Comparison of ENCODE assay signal across 8 cellular contexts in genomic region chr12:122983789-122984515, GRCh38. TPM values are rescaled to one million over a fixed set of nuclear protein-coding genes. Genes with fewer than 3 reads are reported as not detected.
DNase-seq lines count a peak whose midpoint lies in the region; ATAC-seq, FAIRE-seq and TF ChIP-seq lines count a peak whose summit lies in the region.
"Had no signal": no experiment of that assay in that cellular context is flagged by ENCODE, and none has a peak within 500 bp of the region (broad histone marks: within the 10 kb centered on the region; RNA-seq: fewer than 3 reads in every experiment).

No MANE protein-coding gene starts in this region.

- intact Hi-C loops in activated CD8-positive, alpha-beta T cell treated with anti-CD3 and anti-CD28 coated beads for 36 hours (cut with micrococcal nuclease) = no loop called here
- intact Hi-C loops in kidney (cut with DNase I) (no loop called here), spleen (cut with DNase I; ENCODE audit: low total_unique reads) (loop anchor here (5.0 to 10.0 kb wide), 2 partner anchors 161 to 248 kb away; partner anchors contain the start of genes MPHOSPH9 and MTRFR)

- H3K27ac Mint-ChIP-seq in activated CD8-positive, alpha-beta T cell treated with anti-CD3 and anti-CD28 coated beads for 36 hours = peak overlapping the region; percentile 85

- POLR2A ChIA-PET in activated CD8-positive, alpha-beta T cell treated with anti-CD3 and anti-CD28 coated beads for 36 hours (lab: Charles Lee) = interaction anchor here (1.0 to 1.2 kb wide), 2 partner anchors 9 to 10 kb away, joined by 4 read pairs; partner anchors contain the start of gene OGFOD2

- peak overlapping the region in 1 of 2 donors; percentile 9 for H3K9ac ChIP-seq in kidney (ENCODE audit: low read length in 2 of 2)

- DNase-seq in HuH-7 (ENCODE audit: low spot score) = peak; percentile 46
- DNase-seq in activated CD8-positive, alpha-beta T cell treated with anti-CD3 and anti-CD28 coated beads for 36 hours = no peak
- peak; percentile 72 for DNase-seq in kidney
- no peak for DNase-seq in spleen
- DNase-seq in SIG-M5 treated with dmso at 0.1 percent for 504 hours (lab: John Stamatoyannopoulos, UW; ENCODE audit: unreplicated experiment) = no peak
- DNase-seq: erythroblast had no signal

- peaks cover 40% of the 10 kb centered on the region for H3K4me1 Mint-ChIP-seq in activated CD8-positive, alpha-beta T cell treated with anti-CD3 and anti-CD28 coated beads for 36 hours (ENCODE audit: low read depth)

- peaks cover 4% of the 10 kb centered on the region in 2 donors for H3K36me3 ChIP-seq in kidney (ENCODE audit: control insufficient read depth in 1 of 2, insufficient read depth in 2 of 2, low read length in 2 of 2)
- H3K36me3 ChIP-seq in spleen = peaks cover 0 to 64% (median 33%) of the 10 kb centered on the region in 6 donors

- H3K27ac ChIP-seq in kidney (ENCODE audit: low read depth in 2 of 2, low read length in 2 of 2) (peak overlapping the region; percentile 40 to 71), spleen (peak overlapping the region; percentile 38 to 95 (median 88))

- no peak overlapping the region for H3K4me3 Mint-ChIP-seq in activated CD8-positive, alpha-beta T cell treated with anti-CD3 and anti-CD28 coated beads for 36 hours

- no peak for TF ChIP-seq POLR2A in spleen (IDR thresholded peaks at IDR 0.05)

- H3K27me3 Mint-ChIP-seq in activated CD8-positive, alpha-beta T cell treated with anti-CD3 and anti-CD28 coated beads for 36 hours = no peaks in the 10 kb centered on the region

- CTCF ChIA-PET in activated CD8-positive, alpha-beta T cell treated with anti-CD3 and anti-CD28 coated beads for 36 hours (lab: Charles Lee) = interaction anchor here (0.9 kb wide), 1 partner anchor 31 kb away, joined by 3 read pairs; no protein-coding TSS in a partner anchor

- 28 to 40% (median 33%) methylated on average over 9 of the region's 9 CpGs for WGBS in spleen, 5 donors

- H3K9me3 ChIP-seq in kidney (ENCODE audit: control insufficient read depth in 1 of 2, low read length in 2 of 2) = no peaks in the 10 kb centered on the region
- H3K9me3 ChIP-seq in spleen = no peaks in the 10 kb centered on the region

- no peak for TF ChIP-seq CTCF in activated CD8-positive, alpha-beta T cell treated with anti-CD3 and anti-CD28 coated beads for 36 hours (IDR thresholded peaks at IDR 0.05)
- TF ChIP-seq CTCF in kidney (IDR thresholded peaks at IDR 0.05; ENCODE audit: borderline replicate concordance, extremely low read depth, insufficient read depth) (no peak), spleen (IDR thresholded peaks at IDR 0.05 in 8 of 11, conservative IDR thresholded peaks at IDR 0.05 in 3 of 11) (no peak)

- no peak overlapping the region for H3K4me3 ChIP-seq in kidney (ENCODE audit: low read length in 2 of 2)
- peak overlapping the region in 1 of 8 donors; percentile 38 for H3K4me3 ChIP-seq in spleen

- ATAC-seq in activated CD8-positive, alpha-beta T cell treated with anti-CD3 and anti-CD28 coated beads for 36 hours = no peak
- ATAC-seq in GM19467 (IDR thresholded peaks at IDR 0.05; ENCODE audit: unreplicated experiment) (no peak), HG03280 (IDR thresholded peaks at IDR 0.05; ENCODE audit: unreplicated experiment) (no peak)

- H3K4me1 ChIP-seq in kidney (ENCODE audit: control insufficient read depth in 1 of 2, insufficient read depth in 1 of 2, low read depth in 1 of 2, low read length in 2 of 2) = peaks cover 19 to 48% of the 10 kb centered on the region in 2 donors
- H3K4me1 ChIP-seq in spleen = peaks cover 45 to 75% (median 65%) of the 10 kb centered on the region in 6 donors

- H3K36me3 Mint-ChIP-seq in activated CD8-positive, alpha-beta T cell treated with anti-CD3 and anti-CD28 coated beads for 36 hours (ENCODE audit: low read depth) = peaks cover 26% of the 10 kb centered on the region

- H3K27me3 ChIP-seq in spleen (replicated peaks in 1 of 7) = no peaks in the 10 kb centered on the region

- no peaks in the 10 kb centered on the region for H3K9me3 Mint-ChIP-seq in activated CD8-positive, alpha-beta T cell treated with anti-CD3 and anti-CD28 coated beads for 36 hours

- FAIRE-seq in kidney (lab: Jason Lieb, UNC) = no peak

RNA-seq across cellular contexts. Expression of gene ARL6IP4, which starts 3.5 kb away (rescaled TPM):
- 100 to 1,000 TPM; 174 to 180 TPM for total RNA-seq in activated CD8-positive, alpha-beta T cell treated with anti-CD3 and anti-CD28 coated beads for 36 hours
- total RNA-seq in kidney (168 TPM), spleen (100 to 1,000 TPM; 150 to 202 (median 181) TPM)
- polyA plus RNA-seq in kidney (ENCODE audit: insufficient read depth, low read depth, low replicate concordance) (362 TPM), spleen (100 to 1,000 TPM; 308 to 419 (median 377) TPM)

RNA-seq across cellular contexts. Expression of gene OGFOD2, which starts 8.9 kb away (rescaled TPM):
- 10 to 100 TPM; 27.1 to 31.5 TPM for total RNA-seq in activated CD8-positive, alpha-beta T cell treated with anti-CD3 and anti-CD28 coated beads for 36 hours
- total RNA-seq in kidney (22.9 TPM), spleen (10 to 100 TPM in 6 of 7 donors, 1 to 10 TPM in 1; 9.5 to 24.7 (median 20.4) TPM)
- polyA plus RNA-seq in kidney (ENCODE audit: insufficient read depth, low read depth, low replicate concordance) (27.5 TPM), spleen (10 to 100 TPM; 18.5 to 32.3 (median 28.1) TPM)

RNA-seq across cellular contexts. Expression of gene ABCB9, which starts 17.7 kb away (rescaled TPM):
- total RNA-seq in activated CD8-positive, alpha-beta T cell treated with anti-CD3 and anti-CD28 coated beads for 36 hours = 1 to 10 TPM; 4.3 to 4.9 TPM
- total RNA-seq in kidney (7.6 TPM), spleen (1 to 10 TPM; 4.1 to 6.2 (median 5.5) TPM)
- polyA plus RNA-seq in kidney (ENCODE audit: insufficient read depth, low read depth, low replicate concordance) (4.6 TPM), spleen (1 to 10 TPM; 1.5 to 2.8 (median 1.7) TPM)

Comparison
In these comparisons a context has a peak if more than half of its experiments do, and no peak if none do; other contexts are left out.
1. DNase-seq: peak in HuH-7 (single experiment) and kidney (single experiment); none in activated CD8-positive, alpha-beta T cell treated with anti-CD3 and anti-CD28 coated beads for 36 hours (single experiment), spleen (single experiment) and SIG-M5 treated with dmso at 0.1 percent for 504 hours (single experiment).